ENCODE assay signal across 29 cellular contexts in genomic region chr6:43880236-43881120, GRCh38.
"Had no signal": no experiment of that assay in that cellular context is flagged by ENCODE, and none has a peak within 500 bp of the region (broad histone marks: within the 10 kb centered on the region; RNA-seq: fewer than 3 reads in every experiment).

No MANE protein-coding gene starts in this region.

- H3K27me3 ChIP-seq: brain microvascular endothelial cell, SJSA1 had no signal

- H3K9me3 Mint-ChIP-seq: activated B cell treated with CpG ODN at 0.5 μM for 24 hours; activated CD4-positive, alpha-beta memory T cell treated with anti-CD3 and anti-CD28 coated beads for 36 hours; activated naive CD4-positive, alpha-beta T cell treated with anti-CD3 and anti-CD28 coated beads, Interleukin-2, amount 10 ng/mL, durations not matched to agents 7 days and 5 days; activated naive CD8-positive, alpha-beta T cell treated with anti-CD3 and anti-CD28 coated beads, Interleukin-2, amount 50 U/mL, for 24 hours; T-cell had no signal

- H3K4me1 Mint-ChIP-seq: activated CD8-positive, alpha-beta memory T cell treated with anti-CD3 and anti-CD28 coated beads, Interleukin-2, amount 10 ng/mL, durations not matched to agents 7 days and 5 days; activated naive CD4-positive, alpha-beta T cell treated with anti-CD3 and anti-CD28 coated beads, Interleukin-2, amount 10 ng/mL, durations not matched to agents 7 days and 5 days; activated naive CD8-positive, alpha-beta T cell treated with anti-CD3 and anti-CD28 coated beads, Interleukin-2, amount 50 U/mL, for 24 hours; T-cell had no signal

- H3K9me3 ChIP-seq: SJSA1 had no signal

- H3K27ac ChIP-seq: brain microvascular endothelial cell, SJSA1 had no signal

- H3K27ac Mint-ChIP-seq: activated B cell treated with CpG ODN at 0.5 μM for 24 hours; activated CD4-positive, alpha-beta memory T cell treated with anti-CD3 and anti-CD28 coated beads for 36 hours; activated CD8-positive, alpha-beta memory T cell treated with anti-CD3 and anti-CD28 coated beads, Interleukin-2, amount 10 ng/mL, durations not matched to agents 7 days and 5 days; activated naive CD4-positive, alpha-beta T cell treated with anti-CD3 and anti-CD28 coated beads, Interleukin-2, amount 10 ng/mL, durations not matched to agents 7 days and 5 days; activated naive CD8-positive, alpha-beta T cell; activated naive CD8-positive, alpha-beta T cell treated with anti-CD3 and anti-CD28 coated beads, Interleukin-2, amount 50 U/mL, for 24 hours; T-cell; T-helper 17 cell had no signal

- H3K36me3 Mint-ChIP-seq: activated CD4-positive, alpha-beta memory T cell treated with anti-CD3 and anti-CD28 coated beads for 36 hours; activated CD8-positive, alpha-beta memory T cell treated with anti-CD3 and anti-CD28 coated beads, Interleukin-2, amount 10 ng/mL, durations not matched to agents 7 days and 5 days; activated naive CD4-positive, alpha-beta T cell treated with anti-CD3 and anti-CD28 coated beads, Interleukin-2, amount 10 ng/mL, durations not matched to agents 7 days and 5 days; activated naive CD8-positive, alpha-beta T cell; T-cell had no signal

- ATAC-seq: activated CD8-positive, alpha-beta memory T cell treated with anti-CD3 and anti-CD28 coated beads, Interleukin-2, amount 10 ng/mL, durations not matched to agents 7 days and 5 days; activated naive CD8-positive, alpha-beta T cell treated with anti-CD3 and anti-CD28 coated beads, Interleukin-2, amount 50 U/mL, for 24 hours; Panc1; T-cell; T-helper 17 cell had no signal

- DNase-seq: activated B cell treated with CpG ODN at 0.5 μM for 24 hours; activated CD4-positive, alpha-beta memory T cell treated with anti-CD3 and anti-CD28 coated beads for 36 hours; activated CD4-positive, alpha-beta T cell treated with anti-CD3 and anti-CD28 coated beads for 4 hours; activated CD4-positive, alpha-beta T cell treated with anti-CD3 and anti-CD28 coated beads, Interleukin-2, amount 50 U/mL, for 1 hour; activated CD4-positive, CD25-positive, alpha-beta regulatory T cell treated with anti-CD3 and anti-CD28 coated beads, Interleukin-2, amount 50 U/mL, for 72 hours; activated CD8-positive, alpha-beta memory T cell treated with anti-CD3 and anti-CD28 coated beads for 24 hours; activated CD8-positive, alpha-beta memory T cell treated with anti-CD3 and anti-CD28 coated beads, Interleukin-2, amount 10 ng/mL, durations not matched to agents 7 days and 5 days; activated CD8-positive, alpha-beta memory T cell treated with anti-CD3 and anti-CD28 coated beads, Interleukin-2, amount 50 U/mL, for 48 hours; activated effector memory CD4-positive, alpha-beta T cell treated with Interleukin-2 at 50 U/mL for 16 hours; activated naive CD4-positive, alpha-beta T cell treated with anti-CD3 and anti-CD28 coated beads, Interleukin-2, amount 10 ng/mL, durations not matched to agents 7 days and 5 days; activated naive CD8-positive, alpha-beta T cell treated with anti-CD3 and anti-CD28 coated beads, Interleukin-2, amount 50 U/mL, for 24 hours; activated T-cell treated with anti-CD3 and anti-CD28 coated beads, Interleukin-2, amount 50 U/mL, for 48 hours; anterior cingulate cortex; brain microvascular endothelial cell; Karpas-422; NCI-H1105; NCI-H1417 treated with DMSO at 0.1 percent for 48 hours; NCI-H187 treated with DMSO at 0.1 percent for 48 hours; NCI-H2081; NCI-H345; NCI-H524 treated with DMSO at 0.1 percent for 48 hours; RPMI8226; SHP77 treated with DMSO at 0.1 percent for 48 hours; T-cell; T-helper 17 cell; T-helper 9 cell had no signal

- H3K36me3 ChIP-seq: brain microvascular endothelial cell, SJSA1 had no signal

- H3K4me3 ChIP-seq: SJSA1 had no signal

- H3K4me3 Mint-ChIP-seq: activated B cell treated with CpG ODN at 0.5 μM for 24 hours; activated CD4-positive, alpha-beta memory T cell treated with anti-CD3 and anti-CD28 coated beads for 36 hours; activated CD8-positive, alpha-beta memory T cell treated with anti-CD3 and anti-CD28 coated beads, Interleukin-2, amount 10 ng/mL, durations not matched to agents 7 days and 5 days; activated naive CD4-positive, alpha-beta T cell treated with anti-CD3 and anti-CD28 coated beads, Interleukin-2, amount 10 ng/mL, durations not matched to agents 7 days and 5 days; activated naive CD8-positive, alpha-beta T cell; activated naive CD8-positive, alpha-beta T cell treated with anti-CD3 and anti-CD28 coated beads, Interleukin-2, amount 50 U/mL, for 24 hours; T-cell; T-helper 17 cell had no signal

- H3K27me3 Mint-ChIP-seq: activated B cell treated with CpG ODN at 0.5 μM for 24 hours; activated CD4-positive, alpha-beta memory T cell treated with anti-CD3 and anti-CD28 coated beads for 36 hours; activated CD8-positive, alpha-beta memory T cell treated with anti-CD3 and anti-CD28 coated beads, Interleukin-2, amount 10 ng/mL, durations not matched to agents 7 days and 5 days; activated naive CD8-positive, alpha-beta T cell; activated naive CD8-positive, alpha-beta T cell treated with anti-CD3 and anti-CD28 coated beads, Interleukin-2, amount 50 U/mL, for 24 hours; T-cell; T-helper 17 cell had no signal
